In genomic region chr22:38314992-38315800, GRCh38 we compare ENCODE assay signal across 9 cellular contexts. TPM values are rescaled to one million over a fixed set of nuclear protein-coding genes. Genes with fewer than 3 reads are reported as not detected.
DNase-seq lines count a peak whose midpoint lies in the region; ATAC-seq, FAIRE-seq and TF ChIP-seq lines count a peak whose summit lies in the region.
"Had no signal": no experiment of that assay in that cellular context is flagged by ENCODE, and none has a peak within 500 bp of the region (broad histone marks: within the 10 kb centered on the region; RNA-seq: fewer than 3 reads in every experiment).

No MANE protein-coding gene starts in this region.

- no peak overlapping the region for H3K27ac ChIP-seq in HL-60 (replicated peaks)

- H3K4me3 Mint-ChIP-seq in activated CD8-positive, alpha-beta T cell treated with anti-CD3 and anti-CD28 coated beads, Interleukin-2, amount 10 ng/mL, durations not matched to agents 7 days and 5 days = peak overlapping the region; percentile 80

- no peaks in the 10 kb centered on the region for H3K27me3 Mint-ChIP-seq in activated CD8-positive, alpha-beta T cell treated with anti-CD3 and anti-CD28 coated beads, Interleukin-2, amount 10 ng/mL, durations not matched to agents 7 days and 5 days (ENCODE audit: low read depth)

- H3K4me1 Mint-ChIP-seq in activated CD8-positive, alpha-beta T cell treated with anti-CD3 and anti-CD28 coated beads, Interleukin-2, amount 10 ng/mL, durations not matched to agents 7 days and 5 days (ENCODE audit: low read depth) = peaks cover 60% of the 10 kb centered on the region

- peak overlapping the region; percentile 65 for H3K4me3 ChIP-seq in AG04449 (ENCODE audit: low read depth, low read length)
- H3K4me3 ChIP-seq in HL-60 (replicated peaks; ENCODE audit: insufficient read depth, low read length) = peak overlapping the region; percentile 67
- peak overlapping the region; percentile 63 for H3K4me3 ChIP-seq in skeletal muscle cell (ENCODE audit: low read depth, low read length)

- H3K27me3 ChIP-seq in HL-60 (ENCODE audit: insufficient read depth, poor library complexity, severe bottlenecking) = no peaks in the 10 kb centered on the region

- CTCF ChIA-PET in AG04449 (lab: Yijun Ruan, JAX) = interaction anchor here (1.0 kb wide), 1 partner anchor 19 kb away, joined by 3 read pairs; no protein-coding TSS in a partner anchor
- CTCF ChIA-PET in activated CD8-positive, alpha-beta T cell treated with anti-CD3 and anti-CD28 coated beads, Interleukin-2, amount 10 ng/mL, durations not matched to agents 7 days and 5 days (lab: Charles Lee) = interaction anchor here (1.5 kb wide), 1 partner anchor 48 kb away, joined by 4 read pairs; no protein-coding TSS in a partner anchor

- no peaks in the 10 kb centered on the region for H3K9me3 Mint-ChIP-seq in activated CD8-positive, alpha-beta T cell treated with anti-CD3 and anti-CD28 coated beads, Interleukin-2, amount 10 ng/mL, durations not matched to agents 7 days and 5 days (ENCODE audit: insufficient read depth)

- TF ChIP-seq CTCF in AG04449 (IDR thresholded peaks at IDR 0.05; ENCODE audit: insufficient read depth, low read length, missing control alignments) (no peak), HL-60 (IDR thresholded peaks at IDR 0.05; ENCODE audit: insufficient read depth, low read length) (no peak), GM13976 (IDR thresholded peaks at IDR 0.05; ENCODE audit: borderline replicate concordance, control extremely low read depth, extremely low read depth, insufficient read depth, missing control alignments) (no peak)

- ATAC-seq in activated CD8-positive, alpha-beta T cell treated with anti-CD3 and anti-CD28 coated beads, Interleukin-2, amount 10 ng/mL, durations not matched to agents 7 days and 5 days = peak; percentile 7
- ATAC-seq in left ventricle myocardium superior = no peak
- ATAC-seq: left colon had no signal

- FAIRE-seq in RCC 7860 (lab: Jason Lieb, UNC) = no peak

- in situ Hi-C loops in GM13976 (cut with MboI; ENCODE audit: low sequenced_read_pairs, unreplicated experiment) = no loop called here

- intact Hi-C loops in left ventricle myocardium superior (cut with micrococcal nuclease) = no loop called here

- peaks cover 18% of the 10 kb centered on the region for H3K36me3 Mint-ChIP-seq in activated CD8-positive, alpha-beta T cell treated with anti-CD3 and anti-CD28 coated beads, Interleukin-2, amount 10 ng/mL, durations not matched to agents 7 days and 5 days (ENCODE audit: low read depth)

- peak overlapping the region; percentile 89 for H3K27ac Mint-ChIP-seq in activated CD8-positive, alpha-beta T cell treated with anti-CD3 and anti-CD28 coated beads, Interleukin-2, amount 10 ng/mL, durations not matched to agents 7 days and 5 days

- POLR2A ChIA-PET in AG04449 (lab: Yijun Ruan, JAX) = interaction anchor here (1.2 kb wide), 1 partner anchor 12 kb away, joined by 4 read pairs; no protein-coding TSS in a partner anchor
- POLR2A ChIA-PET in activated CD8-positive, alpha-beta T cell treated with anti-CD3 and anti-CD28 coated beads, Interleukin-2, amount 10 ng/mL, durations not matched to agents 7 days and 5 days (lab: Charles Lee) = interaction anchor here (0.6 kb wide), 3 partner anchors 45 to 366 kb away, joined by 3 to 4 read pairs (median 3); no protein-coding TSS in a partner anchor

- DNase-seq in AG04449 (ENCODE audit: low read depth, low spot score) (no peak), HL-60 (ENCODE audit: low read depth in 1 of 2, low spot score in 1 of 2) (no peak), left ventricle myocardium superior (peak; percentile 47), skeletal muscle cell (ENCODE audit: low read depth) (no peak), GM03348 (ENCODE audit: low spot score) (no peak), GM13976 (ENCODE audit: low spot score) (no peak), RCC 7860 (ENCODE audit: low spot score) (no peak)
- no peak for DNase-seq in activated CD8-positive, alpha-beta T cell treated with anti-CD3 and anti-CD28 coated beads, Interleukin-2, amount 10 ng/mL, durations not matched to agents 7 days and 5 days

RNA-seq across cellular contexts. Expression of gene CSNK1E, which starts 2.0 kb away (rescaled TPM):
- 10 to 100 TPM; 74.7 to 82.9 TPM for total RNA-seq in activated CD8-positive, alpha-beta T cell treated with anti-CD3 and anti-CD28 coated beads, Interleukin-2, amount 10 ng/mL, durations not matched to agents 7 days and 5 days
- total RNA-seq in left ventricle myocardium superior = 72.6 TPM

RNA-seq across cellular contexts. Expression of gene TMEM184B, which starts 42.4 kb away (rescaled TPM):
- total RNA-seq in activated CD8-positive, alpha-beta T cell treated with anti-CD3 and anti-CD28 coated beads, Interleukin-2, amount 10 ng/mL, durations not matched to agents 7 days and 5 days = 10 to 100 TPM; 30.8 to 31.4 TPM
- 42.8 TPM for total RNA-seq in left ventricle myocardium superior
